24 cellular contexts compared by ENCODE assay signal in the genomic region with DNA sequence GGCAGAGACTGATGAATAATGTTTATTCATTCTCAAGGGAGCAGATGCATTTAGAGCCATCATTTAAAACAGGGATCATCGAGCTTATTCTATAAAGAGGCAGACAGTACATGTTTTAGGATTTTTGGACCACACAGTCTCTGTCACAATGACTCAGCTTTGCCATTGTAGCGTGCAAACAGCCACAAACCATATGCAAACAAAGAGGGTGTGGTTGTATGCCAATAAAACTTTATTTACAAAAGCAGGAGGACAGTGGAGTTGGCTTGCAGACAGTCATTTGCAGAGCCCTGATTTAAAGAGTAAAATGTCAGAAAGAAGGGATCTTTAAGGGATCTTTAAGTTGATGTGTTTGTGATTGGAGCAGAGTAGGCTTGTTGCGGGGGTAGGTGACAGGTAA. TPM values are rescaled to one million over a fixed set of nuclear protein-coding genes. Genes with fewer than 3 reads are reported as not detected.
DNase-seq lines count a peak whose midpoint lies in the region; ATAC-seq, FAIRE-seq and TF ChIP-seq lines count a peak whose summit lies in the region.
"Had no signal": no experiment of that assay in that cellular context is flagged by ENCODE, and none has a peak within 500 bp of the region (broad histone marks: within the 10 kb centered on the region; RNA-seq: fewer than 3 reads in every experiment).

No MANE protein-coding gene starts in this region.

- TF ChIP-seq EP300 in GM12878 (IDR thresholded peaks at IDR 0.05; ENCODE audit: borderline replicate concordance in 1 of 2, control insufficient read depth in 1 of 2, low read depth in 2 of 2, low read length in 2 of 2) = no peak

- H3K79me2 ChIP-seq in GM12878 (ENCODE audit: control insufficient read depth, insufficient read depth, low read length) = no peaks in the 10 kb centered on the region

- 12% methylated on average over 3 of the region's 3 CpGs for WGBS in GM12878 (ENCODE audit: insufficient coverage, insufficient replicate concordance, low lambda C conversion rate, missing lambda C conversion rate)

- SMC1A ChIA-PET in GM12878 (lab: Charles Lee; ENCODE audit: uncharacterized antibody, unreplicated experiment) = no interaction called here

- H3K4me1 ChIP-seq in GM12878 (ENCODE audit: control insufficient read depth, insufficient read depth, low read length) = no peaks in the 10 kb centered on the region
- H3K4me1 ChIP-seq: body of pancreas, HAP-1, heart left ventricle, transverse colon had no signal

- FAIRE-seq in GM12878 (lab: Jason Lieb, UNC) = no peak

- RAD21 ChIA-PET in GM12878 (lab: Charles Lee; ENCODE audit: unreplicated experiment) = no interaction called here

- TF ChIP-seq RAD21 in GM12878 (IDR thresholded peaks at IDR 0.05; ENCODE audit: insufficient read depth, low read depth, low read length) = no peak

- H3K27ac ChIP-seq in C4-2B (peak overlapping the region; percentile 19; the same call in 1 of the 2 replicates), GM12878 (ENCODE audit: control insufficient read depth, insufficient read depth) (no peak overlapping the region), substantia nigra (ENCODE audit: low read depth, low read length, poor library complexity, severe bottlenecking) (no peak overlapping the region)
- H3K27ac ChIP-seq: body of pancreas, heart left ventricle, transverse colon had no signal

- in situ Hi-C loops in GM12878 (cut with MboI) = no loop called here

- no peak for TF ChIP-seq CTCF in C4-2B (conservative IDR thresholded peaks at IDR 0.05)
- TF ChIP-seq CTCF in GM12878 (IDR thresholded peaks at IDR 0.05 in 2 of 3, conservative IDR thresholded peaks at IDR 0.05 in 1 of 3; ENCODE audit: control insufficient read depth in 2 of 3, extremely low read depth in 1 of 3, insufficient read depth in 1 of 3, low read depth in 3 of 3, low read length in 3 of 3) = no peak

- BruUV-seq in GM12878 (replicated peaks; lab: Mats Ljungman, UMichigan) = no TSS peak

- H3K9me3 ChIP-seq in GM12878 (replicated peaks; ENCODE audit: control insufficient read depth, insufficient read depth, low read length) = no peaks in the 10 kb centered on the region; the same call in 2 of the 3 replicates
- H3K9me3 ChIP-seq: body of pancreas, HAP-1, heart left ventricle, transverse colon had no signal

- H3K27me3 ChIP-seq in GM12878 (replicated peaks in 1 of 2; ENCODE audit: control insufficient read depth in 2 of 2, insufficient read depth in 2 of 2, low read length in 1 of 2) = no peaks in the 10 kb centered on the region; a peak in 1 of 4 replicates
- H3K27me3 ChIP-seq: body of pancreas, transverse colon had no signal

- no peak overlapping the region for H3K4me2 ChIP-seq in GM12878 (ENCODE audit: control insufficient read depth, insufficient read depth)

- intact Hi-C loops in GM12878 (cut with micrococcal nuclease; ENCODE audit: unreplicated experiment) = no loop called here

- no peaks in the 10 kb centered on the region for H4K20me1 ChIP-seq in GM12878 (ENCODE audit: control insufficient read depth, insufficient read depth)

- POLR2A ChIA-PET in GM12878 (lab: Charles Lee) = no interaction called here

- no peak overlapping the region for H3K4me3 ChIP-seq in GM12878
- H3K4me3 ChIP-seq: body of pancreas, HAP-1, heart left ventricle, transverse colon had no signal

- no peaks in the 10 kb centered on the region for H3K36me3 ChIP-seq in GM12878 (ENCODE audit: control insufficient read depth in 2 of 2, insufficient read depth in 2 of 2, low read length in 1 of 2)
- H3K36me3 ChIP-seq: HAP-1, heart left ventricle, transverse colon had no signal

- TF ChIP-seq POLR2A in GM12878 (IDR thresholded peaks at IDR 0.05; ENCODE audit: low read depth, low read length) = no peak
- TF ChIP-seq POLR2A in GM18505 (IDR thresholded peaks at IDR 0.05; ENCODE audit: borderline replicate concordance, extremely low read depth, insufficient read depth, insufficient read length) = no peak

- CTCF ChIA-PET in GM12878 (lab: Yijun Ruan, JAX) = interaction anchor here (0.7 kb wide), 1 partner anchor 132 kb away, joined by 3 read pairs; no protein-coding TSS in a partner anchor

- ATAC-seq in GM12878 (no peak), GM18505 (IDR thresholded peaks at IDR 0.05; ENCODE audit: unreplicated experiment) (no peak)
- ATAC-seq: activated CD4-positive, CD25-positive, alpha-beta regulatory T cell treated with anti-CD3 and anti-CD28 coated beads, Interleukin-2, amount 50 U/mL, for 24 hours; activated T-cell treated with anti-CD3 and anti-CD28 coated beads, Interleukin-2, amount 50 U/mL, for 4 hours; body of pancreas; heart left ventricle had no signal

- H2AFZ ChIP-seq in GM12878 (ENCODE audit: control insufficient read depth, low read depth, low read length) = no peak overlapping the region

- DNase-seq in Daoy (ENCODE audit: low read depth) = peak; percentile 43
- peak; percentile 40 for DNase-seq in NAMALWA (ENCODE audit: low spot score)
- no peak for DNase-seq in GM12878 (ENCODE audit: low read depth, low spot score)
- no peak for DNase-seq in substantia nigra (lab: John Stamatoyannopoulos, UW)
- no peak for DNase-seq in stimulated activated CD8-positive, alpha-beta memory T cell treated with anti-CD3 and anti-CD28 coated beads, Interleukin-4, amount 100 ng/mL, for 48 hours
- DNase-seq: activated naive CD4-positive, alpha-beta T cell; activated T-cell treated with anti-CD3 and anti-CD28 coated beads, Interleukin-2, amount 50 U/mL, for 4 hours; body of pancreas; DMS 273 treated with DMSO at 0.1 percent for 48 hours; heart left ventricle; MM.1S; NCI-H1436 treated with DMSO at 0.1 percent for 48 hours; NCI-H2171; NCI-H82; transverse colon had no signal

- no peak overlapping the region for H3K9ac ChIP-seq in GM12878 (ENCODE audit: control insufficient read depth, insufficient read depth, low read length)

TF ChIP-seq in GM12878, 131 proteins besides CTCF, POLR2A, EP300 and RAD21 (continues in another document):
- no peak for TF ChIP-seq GABPA (IDR thresholded peaks at IDR 0.05; ENCODE audit: low read depth)
- peak; percentile 90; the same call in 1 of the 3 replicates for TF ChIP-seq POU2F2 (IDR thresholded peaks at IDR 0.05; ENCODE audit: borderline replicate concordance, low read depth, low read length)
- no peak for TF ChIP-seq HCFC1 (IDR thresholded peaks at IDR 0.05; ENCODE audit: low read length)
- TF ChIP-seq, protein P1, sequence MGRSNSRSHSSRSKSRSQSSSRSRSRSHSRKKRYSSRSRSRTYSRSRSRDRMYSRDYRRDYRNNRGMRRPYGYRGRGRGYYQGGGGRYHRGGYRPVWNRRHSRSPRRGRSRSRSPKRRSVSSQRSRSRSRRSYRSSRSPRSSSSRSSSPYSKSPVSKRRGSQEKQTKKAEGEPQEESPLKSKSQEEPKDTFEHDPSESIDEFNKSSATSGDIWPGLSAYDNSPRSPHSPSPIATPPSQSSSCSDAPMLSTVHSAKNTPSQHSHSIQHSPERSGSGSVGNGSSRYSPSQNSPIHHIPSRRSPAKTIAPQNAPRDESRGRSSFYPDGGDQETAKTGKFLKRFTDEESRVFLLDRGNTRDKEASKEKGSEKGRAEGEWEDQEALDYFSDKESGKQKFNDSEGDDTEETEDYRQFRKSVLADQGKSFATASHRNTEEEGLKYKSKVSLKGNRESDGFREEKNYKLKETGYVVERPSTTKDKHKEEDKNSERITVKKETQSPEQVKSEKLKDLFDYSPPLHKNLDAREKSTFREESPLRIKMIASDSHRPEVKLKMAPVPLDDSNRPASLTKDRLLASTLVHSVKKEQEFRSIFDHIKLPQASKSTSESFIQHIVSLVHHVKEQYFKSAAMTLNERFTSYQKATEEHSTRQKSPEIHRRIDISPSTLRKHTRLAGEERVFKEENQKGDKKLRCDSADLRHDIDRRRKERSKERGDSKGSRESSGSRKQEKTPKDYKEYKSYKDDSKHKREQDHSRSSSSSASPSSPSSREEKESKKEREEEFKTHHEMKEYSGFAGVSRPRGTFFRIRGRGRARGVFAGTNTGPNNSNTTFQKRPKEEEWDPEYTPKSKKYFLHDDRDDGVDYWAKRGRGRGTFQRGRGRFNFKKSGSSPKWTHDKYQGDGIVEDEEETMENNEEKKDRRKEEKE (IDR thresholded peaks at IDR 0.05) = no peak

RNA-seq across cellular contexts. Expression of a gene that starts 51.5 kb away (rescaled TPM):
- total RNA-seq in Daoy (2014; rRNA removed; shearing (Covaris generic)) = not detected in 2 replicates
- total RNA-seq in GM12878 (2013; cell fraction: nucleolus; rRNA removed) = not detected in 2 replicates
- not detected in 2 replicates for total RNA-seq in GM12878 (2014; rRNA removed)
- total RNA-seq in GM12878 (2014; rRNA removed; fragmentation: Illumina TruSeq; extraction: Trizol) = not detected in 2 replicates
- total RNA-seq in GM12878 (2021) = not detected in 2 replicates
- polyA plus RNA-seq in GM12878 (2011; ENCODE audit: low read depth) = not detected
- polyA plus RNA-seq in GM12878 (2011; rRNA removed) = not detected in 2 replicates
- not detected in 2 replicates for polyA plus RNA-seq in GM12878 (2011; cell fraction: cytosol; rRNA removed)
- not detected in 2 replicates for polyA plus RNA-seq in GM12878 (2011; cell fraction: nucleus; rRNA removed)
- not detected in 2 replicates for polyA plus RNA-seq in GM12878 (2012)
- not detected in 2 replicates for polyA plus RNA-seq in GM12878 (2014; fragmentation: Illumina TruSeq; extraction: Trizol)
- polyA plus RNA-seq in GM12878 (2014; fragmentation: Nextera tagmentation; extraction: Ambion mirVana) = not detected
- polyA plus RNA-seq in GM12878 (2014; rRNA removed) = not detected in 2 replicates
- polyA plus RNA-seq in GM12878 (2016; fragmentation: Nextera tagmentation; extraction: Ambion mirVana) = not detected
- not detected in 2 replicates for polyA minus RNA-seq in GM12878 (2011; rRNA and poly(A)+ RNA removed)
- polyA minus RNA-seq in GM12878 (2011; cell fraction: cytosol; rRNA and poly(A)+ RNA removed) = not detected in 2 replicates
- not detected in 2 replicates for polyA minus RNA-seq in GM12878 (2011; cell fraction: nucleus; rRNA and poly(A)+ RNA removed)
- total RNA-seq: activated T-cell treated with anti-CD3 and anti-CD28 coated beads, Interleukin-2, amount 50 U/mL, for 4 hours; body of pancreas; cerebellum; fibroblast of villous mesenchyme; heart left ventricle; myocyte; progenitor cell of endocrine pancreas; transverse colon had no signal
- polyA plus RNA-seq: adipose tissue, heart left ventricle had no signal

Comparison
In these comparisons a context has a peak if more than half of its experiments do, and no peak if none do; other contexts are left out.
1. DNase-seq: peak in Daoy (single experiment) and NAMALWA (single experiment); none in GM12878 (single experiment), substantia nigra (0 of 49) and stimulated activated CD8-positive, alpha-beta memory T cell treated with anti-CD3 and anti-CD28 coated beads, Interleukin-4, amount 100 ng/mL, for 48 hours (single experiment).